Comparison of ENCODE assay signal across 16 cellular contexts in genomic region chr12:132510746-132511477, GRCh38.
"Had no signal": no experiment of that assay in that cellular context is flagged by ENCODE, and none has a peak within 500 bp of the region (broad histone marks: within the 10 kb centered on the region; RNA-seq: fewer than 3 reads in every experiment).

No MANE protein-coding gene starts in this region.

- H3K9me3 Mint-ChIP-seq: activated naive CD4-positive, alpha-beta T cell treated with anti-CD3 and anti-CD28 coated beads, Interleukin-2, amount 50 U/mL, for 24 hours; effector memory CD8-positive, alpha-beta T cell; natural killer cell; stimulated activated naive CD8-positive, alpha-beta T cell treated with anti-CD3 and anti-CD28 coated beads, Interleukin-15, Interleukin-2, amounts not matched to agents 100 ng/mL and 50 ng/mL, for 24 hours had no signal

- H3K4me3 ChIP-seq: body of pancreas, esophagus muscularis mucosa, transverse colon, vagina had no signal

- H3K27me3 Mint-ChIP-seq: activated B cell treated with CpG ODN at 0.5 μM for 24 hours; activated CD4-positive, alpha-beta T cell treated with anti-CD3 and anti-CD28 coated beads for 36 hours; activated naive CD4-positive, alpha-beta T cell treated with anti-CD3 and anti-CD28 coated beads, Interleukin-2, amount 50 U/mL, for 24 hours; effector memory CD8-positive, alpha-beta T cell; progenitor cell of endocrine pancreas; stimulated activated naive CD8-positive, alpha-beta T cell treated with anti-CD3 and anti-CD28 coated beads, Interleukin-15, Interleukin-2, amounts not matched to agents 100 ng/mL and 50 ng/mL, for 24 hours had no signal

- H3K36me3 ChIP-seq: transverse colon had no signal

- ATAC-seq: activated CD4-positive, alpha-beta T cell treated with anti-CD3 and anti-CD28 coated beads for 36 hours; body of pancreas; effector memory CD8-positive, alpha-beta T cell; natural killer cell had no signal

- H3K36me3 Mint-ChIP-seq: natural killer cell had no signal

- H3K9me3 ChIP-seq: body of pancreas, transverse colon, vagina had no signal

- H3K27ac Mint-ChIP-seq: activated B cell treated with CpG ODN at 0.5 μM for 24 hours; activated CD4-positive, alpha-beta T cell treated with anti-CD3 and anti-CD28 coated beads for 36 hours; activated naive CD4-positive, alpha-beta T cell treated with anti-CD3 and anti-CD28 coated beads, Interleukin-2, amount 50 U/mL, for 24 hours; effector memory CD8-positive, alpha-beta T cell; natural killer cell; progenitor cell of endocrine pancreas; stimulated activated naive CD8-positive, alpha-beta T cell treated with anti-CD3 and anti-CD28 coated beads, Interleukin-15, Interleukin-2, amounts not matched to agents 100 ng/mL and 50 ng/mL, for 24 hours had no signal

- H3K4me3 Mint-ChIP-seq: activated B cell treated with CpG ODN at 0.5 μM for 24 hours; activated CD4-positive, alpha-beta T cell treated with anti-CD3 and anti-CD28 coated beads for 36 hours; activated naive CD4-positive, alpha-beta T cell treated with anti-CD3 and anti-CD28 coated beads, Interleukin-2, amount 50 U/mL, for 24 hours; natural killer cell; stimulated activated naive CD8-positive, alpha-beta T cell treated with anti-CD3 and anti-CD28 coated beads, Interleukin-15, Interleukin-2, amounts not matched to agents 100 ng/mL and 50 ng/mL, for 24 hours had no signal

- DNase-seq: activated B cell treated with CpG ODN at 0.5 μM for 24 hours; activated CD4-positive, alpha-beta T cell treated with anti-CD3 and anti-CD28 coated beads for 36 hours; activated CD4-positive, alpha-beta T cell treated with anti-CD3 and anti-CD28 coated beads, Interleukin-2, amount 50 U/mL, for 4 hours; activated effector memory CD4-positive, alpha-beta T cell treated with anti-CD3 and anti-CD28 coated beads, Interleukin-2, amount 50 U/mL, for 16 hours; body of pancreas; effector memory CD8-positive, alpha-beta T cell; natural killer cell; retina; stimulated activated CD4-positive, alpha-beta T cell treated with anti-CD3 and anti-CD28 coated beads, Interleukin-4, amount 100 ng/mL, for 24 hours; T-helper 9 cell; transverse colon had no signal

- H3K27ac ChIP-seq: esophagus muscularis mucosa, transverse colon, vagina had no signal

- H3K27me3 ChIP-seq: body of pancreas, esophagus muscularis mucosa, transverse colon, vagina had no signal
